Comparison of ENCODE assay signal across 17 cellular contexts in the genomic region with DNA sequence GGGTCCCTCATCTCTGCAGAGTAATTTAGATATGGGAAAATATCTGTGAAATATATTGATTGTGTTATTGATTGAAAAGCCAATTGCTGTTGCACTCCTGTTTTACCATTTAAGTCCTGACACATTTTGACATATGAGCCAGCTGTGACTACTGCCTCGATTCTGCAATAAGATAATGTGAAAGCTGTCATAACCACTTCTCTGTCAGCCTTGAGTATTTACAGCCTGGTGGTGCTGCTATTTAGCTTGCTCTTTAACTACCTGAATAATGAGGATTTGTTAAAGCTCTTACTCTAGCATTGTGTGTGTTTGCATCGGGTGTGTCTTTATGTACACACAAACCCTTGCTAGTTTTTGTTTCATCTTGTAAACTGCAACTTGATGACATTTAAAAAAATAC.
DNase-seq lines count a peak whose midpoint lies in the region; ATAC-seq lines count a peak whose summit lies in the region.
"Had no signal": no experiment of that assay in that cellular context is flagged by ENCODE, and none has a peak within 500 bp of the region (broad histone marks: within the 10 kb centered on the region; RNA-seq: fewer than 3 reads in every experiment).

No MANE protein-coding gene starts in this region.

- peaks cover 4% of the 10 kb centered on the region for H3K9me3 Mint-ChIP-seq in activated T-helper 17 cell treated with anti-CD3 and anti-CD28 coated beads, Interleukin-2, amount 50 U/mL, for 72 hours

- peaks cover 3% of the 10 kb centered on the region for H3K27me3 Mint-ChIP-seq in activated T-helper 17 cell treated with anti-CD3 and anti-CD28 coated beads, Interleukin-2, amount 50 U/mL, for 72 hours
- H3K27me3 Mint-ChIP-seq: stimulated activated memory B cell treated with anti-CD40 and anti-IgM and Interleukin-4, amounts not matched to agents 10 μg/mL and 1 μg/mL and 100 μg/mL, for 72 hours had no signal

- intact Hi-C loops in left colon (cut with DNase I, micrococcal nuclease) = no loop called here

- H3K36me3 Mint-ChIP-seq in activated T-helper 17 cell treated with anti-CD3 and anti-CD28 coated beads, Interleukin-2, amount 50 U/mL, for 72 hours (ENCODE audit: low read depth) = no peaks in the 10 kb centered on the region
- H3K36me3 Mint-ChIP-seq: stimulated activated memory B cell treated with anti-CD40 and anti-IgM and Interleukin-4, amounts not matched to agents 10 μg/mL and 1 μg/mL and 100 μg/mL, for 72 hours had no signal

- peak; percentile 59 for ATAC-seq in left colon
- ATAC-seq in activated T-helper 17 cell treated with anti-CD3 and anti-CD28 coated beads, Interleukin-2, amount 50 U/mL, for 72 hours (replicated peaks) = no peak
- no peak for ATAC-seq in HG03439 (IDR thresholded peaks at IDR 0.05; ENCODE audit: unreplicated experiment)
- ATAC-seq: GM23338; K562; left lung; stimulated activated memory B cell treated with anti-CD40 and anti-IgM and Interleukin-4, amounts not matched to agents 10 μg/mL and 1 μg/mL and 100 μg/mL, for 72 hours had no signal

- no peak overlapping the region for H3K27ac Mint-ChIP-seq in activated T-helper 17 cell treated with anti-CD3 and anti-CD28 coated beads, Interleukin-2, amount 50 U/mL, for 72 hours
- H3K27ac Mint-ChIP-seq: GM23338; stimulated activated memory B cell treated with anti-CD40 and anti-IgM and Interleukin-4, amounts not matched to agents 10 μg/mL and 1 μg/mL and 100 μg/mL, for 72 hours had no signal

- H3K4me3 Mint-ChIP-seq in activated T-helper 17 cell treated with anti-CD3 and anti-CD28 coated beads, Interleukin-2, amount 50 U/mL, for 72 hours = no peak overlapping the region
- H3K4me3 Mint-ChIP-seq: GM23338; stimulated activated memory B cell treated with anti-CD40 and anti-IgM and Interleukin-4, amounts not matched to agents 10 μg/mL and 1 μg/mL and 100 μg/mL, for 72 hours had no signal

- no peaks in the 10 kb centered on the region for H3K4me1 Mint-ChIP-seq in activated T-helper 17 cell treated with anti-CD3 and anti-CD28 coated beads, Interleukin-2, amount 50 U/mL, for 72 hours
- H3K4me1 Mint-ChIP-seq: GM23338; stimulated activated memory B cell treated with anti-CD40 and anti-IgM and Interleukin-4, amounts not matched to agents 10 μg/mL and 1 μg/mL and 100 μg/mL, for 72 hours had no signal

- DNase-seq in DMS79 treated with DMSO at 0.1 percent for 48 hours (lab: John Stamatoyannopoulos, UW) (peak; percentile 6), DMS79 (lab: John Stamatoyannopoulos, UW) (no peak), NCI-H1436 treated with DMSO at 0.1 percent for 48 hours (lab: John Stamatoyannopoulos, UW) (peak; percentile 68), NCI-H748 treated with DMSO at 0.1 percent for 48 hours (lab: John Stamatoyannopoulos, UW) (peak; percentile 91), left colon (no peak)
- DNase-seq in activated T-cell treated with anti-CD3 and anti-CD28 coated beads, Interleukin-2, amount 50 U/mL, for 1 hour = no peak
- DNase-seq: activated CD4-positive, alpha-beta T cell treated with anti-CD3 and anti-CD28 coated beads for 4 hours; activated naive CD4-positive, alpha-beta T cell; DND-41; foreskin fibroblast; left lung; thyroid gland had no signal

Comparison
In these comparisons a context has a peak if more than half of its experiments do, and no peak if none do; other contexts are left out.
1. DNase-seq: peak in DMS79 treated with DMSO at 0.1 percent for 48 hours (single experiment), NCI-H1436 treated with DMSO at 0.1 percent for 48 hours (single experiment) and NCI-H748 treated with DMSO at 0.1 percent for 48 hours (single experiment); none in DMS79 (single experiment), left colon (0 of 2) and activated T-cell treated with anti-CD3 and anti-CD28 coated beads, Interleukin-2, amount 50 U/mL, for 1 hour (single experiment).